Comparison of ENCODE assay signal across 8 cellular contexts in genomic region chr12:118061876-118062791, GRCh38. TPM values are rescaled to one million over a fixed set of nuclear protein-coding genes. Genes with fewer than 3 reads are reported as not detected.
A peak's percentile ranks its signal among the peaks of the same experiment; 100 is the strongest.
DNase-seq lines count a peak whose midpoint lies in the region; ATAC-seq and TF ChIP-seq lines count a peak whose summit lies in the region.

No MANE protein-coding gene starts in this region.

- H3K9ac ChIP-seq in Loucy (ENCODE audit: low read depth, low read length, poor library complexity, severe bottlenecking), result peak overlapping the region; percentile 100

- H3K27me3 ChIP-seq in Loucy (ENCODE audit: insufficient read depth, low read length, poor library complexity, severe bottlenecking), result no peaks in the 10 kb centered on the region
- H3K27me3 ChIP-seq in naive thymus-derived CD4-positive, alpha-beta T cell (ENCODE audit: control insufficient read depth in 2 of 2, insufficient read depth in 2 of 2, low read length in 2 of 2), result no peaks in the 10 kb centered on the region
- no peaks in the 10 kb centered on the region for H3K27me3 ChIP-seq in vagina

- H3K4me3 Mint-ChIP-seq in activated T-cell treated with anti-CD3 and anti-CD28 coated beads, Interleukin-2, amount 50 U/mL, for 4 hours, result peak overlapping the region; percentile 89
- H3K4me3 Mint-ChIP-seq in naive thymus-derived CD4-positive, alpha-beta T cell, result peak overlapping the region; percentile 87 to 100 (median 95)

- H3K36me3 ChIP-seq in Loucy (ENCODE audit: insufficient read depth, low read length) (no peaks in the 10 kb centered on the region), vagina (no peaks in the 10 kb centered on the region)
- H3K36me3 ChIP-seq in naive thymus-derived CD4-positive, alpha-beta T cell (ENCODE audit: control insufficient read depth in 2 of 3, insufficient read depth in 3 of 3, low read length in 3 of 3), result peaks cover 0 to 8% (median 0%) of the 10 kb centered on the region in 3 experiments

- H3K4me3 ChIP-seq in Loucy (ENCODE audit: low read length, poor library complexity, severe bottlenecking), result peak overlapping the region; percentile 99
- H3K4me3 ChIP-seq in fibroblast of the aortic adventitia (ENCODE audit: low read depth, low read length), result peak overlapping the region; percentile 72
- peak overlapping the region; percentile 88 for H3K4me3 ChIP-seq in naive thymus-derived CD4-positive, alpha-beta T cell (ENCODE audit: low read length)
- H3K4me3 ChIP-seq in vagina, result peak overlapping the region; percentile 79 to 93

- peak overlapping the region; percentile 76 for H3K27ac ChIP-seq in naive thymus-derived CD4-positive, alpha-beta T cell (ENCODE audit: low read depth, low read length)
- peak overlapping the region; percentile 99 for H3K27ac ChIP-seq in vagina

- H4K20me1 ChIP-seq in Loucy (ENCODE audit: insufficient read depth, low read length, poor library complexity, severe bottlenecking), result peaks cover 11% of the 10 kb centered on the region

- H3K4me1 ChIP-seq in Loucy (ENCODE audit: insufficient read depth, low read length, poor library complexity, severe bottlenecking), result peaks cover 32% of the 10 kb centered on the region
- H3K4me1 ChIP-seq in naive thymus-derived CD4-positive, alpha-beta T cell (ENCODE audit: control insufficient read depth in 2 of 2, insufficient read depth in 2 of 2, low read length in 2 of 2), result peaks cover 13 to 32% of the 10 kb centered on the region in 2 donors
- peaks cover 36% of the 10 kb centered on the region for H3K4me1 ChIP-seq in vagina

- H3K9me2 ChIP-seq in Loucy (replicated peaks; ENCODE audit: low read depth, low read length), result no peaks in the 10 kb centered on the region

- peaks cover 45% of the 10 kb centered on the region for H3K4me1 Mint-ChIP-seq in activated T-cell treated with anti-CD3 and anti-CD28 coated beads, Interleukin-2, amount 50 U/mL, for 4 hours (ENCODE audit: low read depth)
- peaks cover 42 to 66% (median 64%) of the 10 kb centered on the region in 7 donors for H3K4me1 Mint-ChIP-seq in naive thymus-derived CD4-positive, alpha-beta T cell

- H3K27ac Mint-ChIP-seq in naive thymus-derived CD4-positive, alpha-beta T cell, result peak overlapping the region; percentile 75 to 98 (median 93)

- TF ChIP-seq POLR2A in vagina (IDR thresholded peaks at IDR 0.05), result no peak

- peak overlapping the region; percentile 79 for H3K4me2 ChIP-seq in Loucy (ENCODE audit: low read depth, low read length, poor library complexity, severe bottlenecking)

- TF ChIP-seq CTCF in Loucy (conservative IDR thresholded peaks at IDR 0.05; ENCODE audit: low read length), result no peak
- TF ChIP-seq CTCF in fibroblast of the aortic adventitia (IDR thresholded peaks at IDR 0.05; ENCODE audit: insufficient read depth, low read length), result no peak
- no peak for TF ChIP-seq CTCF in vagina (IDR thresholded peaks at IDR 0.05)

- DNase-seq in NCI-H82 (lab: John Stamatoyannopoulos, UW) (peak; percentile 44), NCI-H82 treated with DMSO at 0.1 percent for 48 hours (lab: John Stamatoyannopoulos, UW; ENCODE audit: unreplicated experiment) (no peak), fibroblast of the aortic adventitia (ENCODE audit: low read depth) (peak; percentile 55), vagina (ENCODE audit: extremely low spot score in 2 of 2) (no peak), NCI-H1930 (lab: John Stamatoyannopoulos, UW) (no peak)
- no peak for DNase-seq in activated T-cell treated with anti-CD3 and anti-CD28 coated beads, Interleukin-2, amount 50 U/mL, for 4 hours
- DNase-seq in naive thymus-derived CD4-positive, alpha-beta T cell, result peak in 3 of 9 donors; percentile 9 to 32 (median 17)

- peaks cover 2% of the 10 kb centered on the region for H3K36me3 Mint-ChIP-seq in activated T-cell treated with anti-CD3 and anti-CD28 coated beads, Interleukin-2, amount 50 U/mL, for 4 hours (ENCODE audit: insufficient read depth)
- peaks cover 0 to 3% (median 0%) of the 10 kb centered on the region in 5 donors for H3K36me3 Mint-ChIP-seq in naive thymus-derived CD4-positive, alpha-beta T cell

- no peaks in the 10 kb centered on the region for H3K9me3 Mint-ChIP-seq in activated T-cell treated with anti-CD3 and anti-CD28 coated beads, Interleukin-2, amount 50 U/mL, for 4 hours
- H3K9me3 Mint-ChIP-seq in naive thymus-derived CD4-positive, alpha-beta T cell, result no peaks in the 10 kb centered on the region

- peaks cover 6% of the 10 kb centered on the region for H3K27me3 Mint-ChIP-seq in activated T-cell treated with anti-CD3 and anti-CD28 coated beads, Interleukin-2, amount 50 U/mL, for 4 hours (ENCODE audit: low read depth)
- no peaks in the 10 kb centered on the region for H3K27me3 Mint-ChIP-seq in naive thymus-derived CD4-positive, alpha-beta T cell

- POLR2A ChIA-PET in naive thymus-derived CD4-positive, alpha-beta T cell (lab: Charles Lee), result interaction anchor here (0.6 to 1.1 kb wide), 5 partner anchors 14 to 881 kb away, joined by 3 to 6 read pairs (median 3); partner anchors contain the start of genes PEBP1 and SUDS3

- H3K9me3 ChIP-seq in Loucy (ENCODE audit: insufficient read depth, low read depth, low read length) (no peaks in the 10 kb centered on the region), vagina (no peaks in the 10 kb centered on the region)
- no peaks in the 10 kb centered on the region for H3K9me3 ChIP-seq in naive thymus-derived CD4-positive, alpha-beta T cell (ENCODE audit: control insufficient read depth in 2 of 3, low read length in 3 of 3)

- ATAC-seq in activated T-cell treated with anti-CD3 and anti-CD28 coated beads, Interleukin-2, amount 50 U/mL, for 4 hours, result peak; percentile 15 to 29
- ATAC-seq in naive thymus-derived CD4-positive, alpha-beta T cell, result no peak

- H3F3A ChIP-seq in Loucy (ENCODE audit: low read depth), result 0 out of 2 replicates have a peak, but pooled peaks cover 7% of the 10 kb centered on the region

- H2AFZ ChIP-seq in Loucy (ENCODE audit: low read length), result peak overlapping the region; percentile 96

- intact Hi-C loops in naive thymus-derived CD4-positive, alpha-beta T cell (cut with micrococcal nuclease), result loop anchor here (1.0 to 10.0 kb wide), 13 partner anchors 40 to 1785 kb away; partner anchors contain the start of genes PEBP1 (in 2 of the 2), FBXO21 (in 1 of the 2), MED13L (in 1 of the 2) and PRKAB1 (in 1 of the 2)
- intact Hi-C loops in vagina (cut with DNase I), result loop anchor here (5.0 kb wide), 2 partner anchors 45 to 310 kb away; partner anchors contain the start of genes RFC5 and TAOK3

- CTCF ChIA-PET in naive thymus-derived CD4-positive, alpha-beta T cell (lab: Charles Lee), result interaction anchor here (1.3 to 1.5 kb wide), 2 partner anchors 45 to 314 kb away, joined by 3 read pairs; partner anchors contain the start of gene RFC5

- peaks cover 38% of the 10 kb centered on the region for H3K79me2 ChIP-seq in Loucy (ENCODE audit: insufficient read depth, low read length)

RNA-seq across cellular contexts. Expression of gene WSB2, which starts 1.2 kb away (rescaled TPM):
- total RNA-seq in activated T-cell treated with anti-CD3 and anti-CD28 coated beads, Interleukin-2, amount 50 U/mL, for 4 hours, result 10 to 100 TPM; 48.1 to 67.7 (median 52.0) TPM
- total RNA-seq in fibroblast of the aortic adventitia (ENCODE audit: low replicate concordance) (32.9 and 117 TPM in 2 replicates), vagina (44.0 TPM)
- total RNA-seq in naive thymus-derived CD4-positive, alpha-beta T cell, result 10 to 100 TPM; 12.2 to 52.2 (median 19.1) TPM
- polyA plus RNA-seq in naive thymus-derived CD4-positive, alpha-beta T cell, result 10 to 100 TPM; 10.2 to 10.6 TPM

RNA-seq across cellular contexts. Expression of gene VSIG10, which starts 41.7 kb away (rescaled TPM):
- total RNA-seq in activated T-cell treated with anti-CD3 and anti-CD28 coated beads, Interleukin-2, amount 50 U/mL, for 4 hours, result 1 to 10 TPM; 3.6 to 4.3 (median 3.6) TPM
- total RNA-seq in fibroblast of the aortic adventitia (ENCODE audit: low replicate concordance) (11.1 and 24.5 TPM in 2 replicates), vagina (31.2 TPM)
- total RNA-seq in naive thymus-derived CD4-positive, alpha-beta T cell, result 1 to 10 TPM; 3.9 to 8.5 (median 5.3) TPM
- 1 to 10 TPM; 1.5 to 5.5 TPM for polyA plus RNA-seq in naive thymus-derived CD4-positive, alpha-beta T cell

RNA-seq across cellular contexts. Expression of gene RFC5, which starts 45.6 kb away (rescaled TPM):
- 10 to 100 TPM; 51.5 to 64.2 (median 51.6) TPM for total RNA-seq in activated T-cell treated with anti-CD3 and anti-CD28 coated beads, Interleukin-2, amount 50 U/mL, for 4 hours
- total RNA-seq in fibroblast of the aortic adventitia (ENCODE audit: low replicate concordance) (3.7 and 26.2 TPM in 2 replicates), vagina (11.5 TPM)
- total RNA-seq in naive thymus-derived CD4-positive, alpha-beta T cell, result 10 to 100 TPM in 3 of 5 experiments, 1 to 10 TPM in 2; 6.3 to 40.3 (median 15.6) TPM
- polyA plus RNA-seq in naive thymus-derived CD4-positive, alpha-beta T cell, result 10 to 100 TPM; 19.0 to 20.5 TPM

Comparison
In these comparisons a context has a peak if more than half of its experiments do, and no peak if none do; other contexts are left out.
1. DNase-seq: peak in NCI-H82 (single experiment) and fibroblast of the aortic adventitia (single experiment); none in NCI-H82 treated with DMSO at 0.1 percent for 48 hours (single experiment), activated T-cell treated with anti-CD3 and anti-CD28 coated beads, Interleukin-2, amount 50 U/mL, for 4 hours (single experiment), vagina (0 of 2) and NCI-H1930 (0 of 2).
2. Peak in every context shown above with its lines, with median percentiles within 50 percentile points of each other: H3K4me3 ChIP-seq.